ENCODE assay signal across 18 cellular contexts in the genomic region with DNA sequence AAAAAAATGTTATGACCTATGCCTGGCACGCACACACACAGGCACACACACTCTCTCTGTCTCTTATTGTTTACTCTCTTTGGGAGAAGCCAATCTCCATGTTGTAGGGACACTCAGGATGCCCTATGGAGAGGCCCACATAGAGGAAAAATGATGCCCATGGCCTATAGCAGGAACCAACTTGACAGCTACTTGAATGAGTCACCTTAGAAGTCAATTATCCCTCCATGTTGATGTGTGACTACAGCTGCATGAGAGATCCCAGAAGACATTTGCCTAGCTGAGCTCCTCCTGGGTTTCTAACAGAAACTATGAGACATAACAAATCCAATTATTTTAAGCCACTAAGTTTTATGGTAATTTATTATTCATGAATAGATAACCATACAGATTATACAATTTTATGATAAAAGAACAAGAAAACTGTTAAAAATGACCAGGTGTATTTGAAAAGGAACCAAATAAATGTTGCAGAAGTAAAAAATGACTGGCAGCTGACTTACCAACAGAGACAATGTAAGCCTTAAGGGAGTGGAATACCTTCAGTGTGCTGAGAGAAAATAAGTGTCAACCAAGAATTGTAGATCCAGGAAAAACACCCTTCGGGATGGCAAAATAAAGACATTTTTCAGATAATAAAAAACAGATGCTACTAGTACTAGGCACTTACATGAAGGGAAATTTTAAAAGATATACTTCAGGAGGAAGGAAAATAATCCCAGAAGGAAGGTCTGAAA.
DNase-seq lines count a peak whose midpoint lies in the region; ATAC-seq, FAIRE-seq and TF ChIP-seq lines count a peak whose summit lies in the region.
"Had no signal": no experiment of that assay in that cellular context is flagged by ENCODE, and none has a peak within 500 bp of the region (broad histone marks: within the 10 kb centered on the region; RNA-seq: fewer than 3 reads in every experiment).

No MANE protein-coding gene starts in this region.

- CTCF ChIA-PET in HepG2 (lab: Yijun Ruan, JAX; ENCODE audit: low intra/inter-chr PET ratio, low total read pairs) (no interaction called here), GM12878 (lab: Yijun Ruan, JAX) (no interaction called here)

- no peaks in the 10 kb centered on the region; a peak in 1 of 5 replicates for H3K36me3 ChIP-seq in HepG2 (replicated peaks in 1 of 2; ENCODE audit: control insufficient read depth in 1 of 2, insufficient read depth in 2 of 2, low read length in 2 of 2)
- H3K36me3 ChIP-seq in right lobe of liver = no peaks in the 10 kb centered on the region
- H3K36me3 ChIP-seq in GM12878 (ENCODE audit: control insufficient read depth in 2 of 2, insufficient read depth in 2 of 2, low read length in 1 of 2) = no peaks in the 10 kb centered on the region
- H3K36me3 ChIP-seq: HAP-1 had no signal

- intact Hi-C loops in HepG2 (cut with micrococcal nuclease; ENCODE audit: unreplicated experiment) = no loop called here
- intact Hi-C loops in right lobe of liver (cut with DNase I) = no loop called here
- intact Hi-C loops in GM12878 (cut with micrococcal nuclease; ENCODE audit: unreplicated experiment) = no loop called here
- intact Hi-C loops in left colon (cut with DNase I, micrococcal nuclease) = no loop called here

- H3K27me3 ChIP-seq in HepG2 (ENCODE audit: control insufficient read depth in 1 of 2, insufficient read depth in 2 of 2, low read length in 2 of 2) (no peaks in the 10 kb centered on the region), right lobe of liver (no peaks in the 10 kb centered on the region), GM12878 (replicated peaks in 1 of 2; ENCODE audit: control insufficient read depth in 2 of 2, insufficient read depth in 2 of 2, low read length in 1 of 2) (no peaks in the 10 kb centered on the region)
- H3K27me3 ChIP-seq: BLaER1 treated with 17β-estradiol and CSF1 and Interleukin-3, amounts not matched to agents 10 nM and 100 nM had no signal

- FAIRE-seq in HepG2 (lab: Jason Lieb, UNC) (no peak), GM12878 (lab: Jason Lieb, UNC) (no peak)
- FAIRE-seq: H1 had no signal

- TF ChIP-seq POLR2A in HepG2 (IDR thresholded peaks at IDR 0.05; ENCODE audit: insufficient read depth in 1 of 2, low read depth in 2 of 2, low read length in 2 of 2) (no peak), right lobe of liver (IDR thresholded peaks at IDR 0.05) (no peak), GM12878 (IDR thresholded peaks at IDR 0.05; ENCODE audit: low read depth, low read length) (no peak)

- peaks cover 9% of the 10 kb centered on the region; the same call in 1 of the 2 replicates for H3K9me3 ChIP-seq in HepG2 (ENCODE audit: low read length)
- H3K9me3 ChIP-seq in right lobe of liver = peaks cover 0 to 4% (median 0%) of the 10 kb centered on the region in 4 donors
- H3K9me3 ChIP-seq in GM12878 (replicated peaks; ENCODE audit: control insufficient read depth, insufficient read depth, low read length) = peaks cover 4% of the 10 kb centered on the region; the same call in 2 of the 3 replicates
- H3K9me3 ChIP-seq: HAP-1 had no signal

- H2AFZ ChIP-seq in HepG2 (ENCODE audit: low read length) (no peak overlapping the region), GM12878 (ENCODE audit: control insufficient read depth, low read depth, low read length) (no peak overlapping the region)

- BruUV-seq in HepG2 (replicated peaks; lab: Mats Ljungman, UMichigan) = no TSS peak
- no TSS peak for BruUV-seq in GM12878 (replicated peaks; lab: Mats Ljungman, UMichigan)

- TF ChIP-seq CTCF in HepG2 (CRISPR knock-in tag; IDR thresholded peaks at IDR 0.05) (no peak), right lobe of liver (IDR thresholded peaks at IDR 0.05) (no peak), GM12878 (IDR thresholded peaks at IDR 0.05 in 2 of 3, conservative IDR thresholded peaks at IDR 0.05 in 1 of 3; ENCODE audit: control insufficient read depth in 2 of 3, extremely low read depth in 1 of 3, insufficient read depth in 1 of 3, low read depth in 3 of 3, low read length in 3 of 3) (no peak)

- 97% methylated on average over 2 of the region's 2 CpGs for WGBS in HepG2 (ENCODE audit: low lambda C conversion rate)
- WGBS in right lobe of liver (ENCODE audit: insufficient coverage, low coverage, low lambda C conversion rate, missing lambda C conversion rate) = 59% methylated on average over 2 of the region's 2 CpGs
- 100% methylated on average over 2 of the region's 2 CpGs for WGBS in GM12878 (ENCODE audit: insufficient coverage, insufficient replicate concordance, low lambda C conversion rate, missing lambda C conversion rate)

- POLR2A ChIA-PET in HepG2 (lab: Yijun Ruan, JAX) (no interaction called here), GM12878 (lab: Charles Lee) (no interaction called here)
- POLR2A ChIA-PET in naive thymus-derived CD8-positive, alpha-beta T cell (lab: Charles Lee) = no interaction called here

- TF ChIP-seq RAD21 in HepG2 (CRISPR knock-in tag; IDR thresholded peaks at IDR 0.05) (no peak), GM12878 (IDR thresholded peaks at IDR 0.05; ENCODE audit: insufficient read depth, low read depth, low read length) (no peak)

- SMC1A ChIA-PET in GM12878 (lab: Charles Lee; ENCODE audit: uncharacterized antibody, unreplicated experiment) = interaction anchor here (0.6 kb wide), 1 partner anchor 20 kb away, joined by 3 read pairs; no protein-coding TSS in a partner anchor

- H3K4me1 ChIP-seq in HepG2 (ENCODE audit: insufficient read depth, low read length) = peaks cover 14% of the 10 kb centered on the region; the same call in 1 of the 2 replicates
- no peaks in the 10 kb centered on the region for H3K4me1 ChIP-seq in right lobe of liver
- no peaks in the 10 kb centered on the region for H3K4me1 ChIP-seq in GM12878 (ENCODE audit: control insufficient read depth, insufficient read depth, low read length)
- H3K4me1 ChIP-seq: BLaER1 treated with 17β-estradiol and CSF1 and Interleukin-3, amounts not matched to agents 10 nM and 100 nM; HAP-1 had no signal

- no peak overlapping the region for H3K27ac ChIP-seq in HepG2 (ENCODE audit: extremely low read length, insufficient read depth, low read length)
- H3K27ac ChIP-seq in right lobe of liver = no peak overlapping the region
- no peak overlapping the region for H3K27ac ChIP-seq in GM12878 (ENCODE audit: control insufficient read depth, insufficient read depth)
- H3K27ac ChIP-seq: BLaER1 treated with 17β-estradiol and CSF1 and Interleukin-3, amounts not matched to agents 10 nM and 100 nM; HL-60 had no signal

- DNase-seq in HepG2 (ENCODE audit: low spot score) = no peak
- DNase-seq in right lobe of liver = no peak
- DNase-seq in GM12878 (ENCODE audit: low read depth, low spot score) = no peak
- DNase-seq in left colon = no peak
- DNase-seq in AG20443 (ENCODE audit: low spot score) = no peak
- no peak for DNase-seq in naive thymus-derived CD8-positive, alpha-beta T cell
- DNase-seq in NCI-H1092 treated with DMSO at 0.1 percent for 48 hours (lab: John Stamatoyannopoulos, UW) = no peak
- DNase-seq: 8988T; CD4-positive, CD25-positive, alpha-beta regulatory T cell; DMS53; GF-D8; HFFc6; IMR-90 had no signal

- H3K9me3 Mint-ChIP-seq in naive thymus-derived CD8-positive, alpha-beta T cell = peaks cover 0 to 26% (median 9%) of the 10 kb centered on the region in 9 donors

- in situ Hi-C loops in HepG2 (cut with HindIII; ENCODE audit: extremely low pct_ligation_motif_present, low pct_unique_long_range_greater_than_20kb) (no loop called here), GM12878 (cut with MboI) (no loop called here)

- TF ChIP-seq EP300 in HepG2 (IDR thresholded peaks at IDR 0.05; ENCODE audit: low read depth in 2 of 2, low read length in 2 of 2) = no peak
- TF ChIP-seq EP300 in HepG2 (CRISPR knock-in tag; IDR thresholded peaks at IDR 0.05; ENCODE audit: borderline replicate concordance) = no peak
- TF ChIP-seq EP300 in GM12878 (IDR thresholded peaks at IDR 0.05; ENCODE audit: borderline replicate concordance in 1 of 2, control insufficient read depth in 1 of 2, low read depth in 2 of 2, low read length in 2 of 2) = no peak

- H3K4me1 Mint-ChIP-seq in naive thymus-derived CD8-positive, alpha-beta T cell = no peaks in the 10 kb centered on the region
- H3K4me1 Mint-ChIP-seq: CD4-positive, CD25-positive, alpha-beta regulatory T cell had no signal

- H3K79me2 ChIP-seq in HepG2 (ENCODE audit: insufficient read depth, low read length) (no peaks in the 10 kb centered on the region), GM12878 (ENCODE audit: control insufficient read depth, insufficient read depth, low read length) (no peaks in the 10 kb centered on the region)

- peaks cover 0 to 2% (median 0%) of the 10 kb centered on the region in 5 donors for H3K27me3 Mint-ChIP-seq in naive thymus-derived CD8-positive, alpha-beta T cell
- H3K27me3 Mint-ChIP-seq: CD4-positive, CD25-positive, alpha-beta regulatory T cell had no signal

- H3K9ac ChIP-seq in HepG2 (ENCODE audit: insufficient read depth, low read depth, low read length) (no peak overlapping the region), GM12878 (ENCODE audit: control insufficient read depth, insufficient read depth, low read length) (no peak overlapping the region)
- H3K9ac ChIP-seq: BLaER1 treated with 17β-estradiol and CSF1 and Interleukin-3, amounts not matched to agents 10 nM and 100 nM had no signal

- no peak overlapping the region for H3K4me3 ChIP-seq in HepG2 (replicated peaks in 1 of 3; ENCODE audit: insufficient read depth in 1 of 3, low read depth in 2 of 3, low read length in 3 of 3)
- H3K4me3 ChIP-seq in right lobe of liver = no peak overlapping the region
- H3K4me3 ChIP-seq in GM12878 = no peak overlapping the region
- H3K4me3 ChIP-seq: BLaER1 treated with 17β-estradiol and CSF1 and Interleukin-3, amounts not matched to agents 10 nM and 100 nM; HAP-1 had no signal

- RAD21 ChIA-PET in GM12878 (lab: Charles Lee; ENCODE audit: unreplicated experiment) = no interaction called here

- no peak overlapping the region for H3K27ac Mint-ChIP-seq in naive thymus-derived CD8-positive, alpha-beta T cell
- H3K27ac Mint-ChIP-seq: CD4-positive, CD25-positive, alpha-beta regulatory T cell; HFFc6 had no signal

- H4K20me1 ChIP-seq in HepG2 (ENCODE audit: insufficient read depth, low read length) (no peaks in the 10 kb centered on the region), GM12878 (ENCODE audit: control insufficient read depth, insufficient read depth) (no peaks in the 10 kb centered on the region)

- no peak overlapping the region for H3K4me2 ChIP-seq in HepG2 (ENCODE audit: low read depth, low read length)
- no peak overlapping the region for H3K4me2 ChIP-seq in GM12878 (ENCODE audit: control insufficient read depth, insufficient read depth)
- H3K4me2 ChIP-seq: BLaER1 treated with 17β-estradiol and CSF1 and Interleukin-3, amounts not matched to agents 10 nM and 100 nM had no signal

- no peak for ATAC-seq in HepG2
- no peak for ATAC-seq in right lobe of liver
- ATAC-seq in GM12878 = no peak
- peak; percentile 85 for ATAC-seq in left colon
- no peak for ATAC-seq in naive thymus-derived CD8-positive, alpha-beta T cell
- no peak for ATAC-seq in GM18873 (IDR thresholded peaks at IDR 0.05; ENCODE audit: low FRiP score, unreplicated experiment)

- H3K4me3 Mint-ChIP-seq in naive thymus-derived CD8-positive, alpha-beta T cell = no peak overlapping the region
- H3K4me3 Mint-ChIP-seq: CD4-positive, CD25-positive, alpha-beta regulatory T cell; HFFc6 had no signal

- H3K36me3 Mint-ChIP-seq in naive thymus-derived CD8-positive, alpha-beta T cell = peaks cover 0 to 8% (median 0%) of the 10 kb centered on the region in 3 donors
- H3K36me3 Mint-ChIP-seq: CD4-positive, CD25-positive, alpha-beta regulatory T cell had no signal
